ENCODE assay signal across 28 cellular contexts in the genomic region with DNA sequence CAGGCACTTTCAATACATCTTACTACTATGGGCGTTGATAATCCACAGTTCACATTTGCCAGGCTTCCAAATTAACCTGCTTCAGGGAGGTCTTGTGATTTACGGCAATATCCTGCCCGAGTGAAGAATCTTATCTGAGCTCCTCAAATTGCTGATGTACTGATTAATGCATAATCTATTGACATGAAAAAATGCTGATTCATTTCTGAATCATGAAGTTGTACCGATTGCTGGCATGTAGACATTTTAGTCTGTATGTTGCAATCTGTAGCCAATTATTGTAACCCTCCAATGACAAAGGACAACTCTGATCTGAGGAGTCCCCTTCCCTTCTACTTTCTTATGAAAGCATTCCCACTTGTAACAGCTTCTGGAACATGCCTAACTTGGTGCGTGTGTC.
DNase-seq lines count a peak whose midpoint lies in the region; ATAC-seq, FAIRE-seq and TF ChIP-seq lines count a peak whose summit lies in the region.
"Had no signal": no experiment of that assay in that cellular context is flagged by ENCODE, and none has a peak within 500 bp of the region (broad histone marks: within the 10 kb centered on the region; RNA-seq: fewer than 3 reads in every experiment).

No MANE protein-coding gene starts in this region.

- POLR2A ChIA-PET in K562 (lab: Yijun Ruan, JAX) = no interaction called here

- DNase-seq in AG10803 (ENCODE audit: low read depth) (peak; percentile 16), HCEC 1CT (peak; percentile 37), K562 (ENCODE audit: extremely low read depth in 1 of 4, low spot score in 3 of 4) (no peak), nephron progenitor cell (no peak), islet precursor cell (no peak), midbrain (lab: John Stamatoyannopoulos, UW) (no peak), GM13977 (ENCODE audit: low spot score) (no peak)
- DNase-seq: activated CD4-positive, alpha-beta T cell treated with anti-CD3 and anti-CD28 coated beads, Interleukin-2, amount 10 ng/mL, durations not matched to agents 7 days and 5 days; activated naive CD4-positive, alpha-beta T cell treated with Interleukin-2 at 50 U/mL for 16 hours; activated T-cell treated with anti-CD3 and anti-CD28 coated beads, Interleukin-2, amount 50 U/mL, for 48 hours; CD4-positive, alpha-beta T cell; dermis blood vessel endothelial cell; DMS 273 treated with DMSO at 0.1 percent for 48 hours; heart right ventricle; left lung; natural killer cell; NCI-H510A; ovary; stimulated activated CD4-positive, alpha-beta T cell treated with anti-CD3 and anti-CD28 coated beads, Interleukin-4, amount 100 ng/mL, for 1 hour; testis had no signal

- no peak overlapping the region for H2AFZ ChIP-seq in K562 (ENCODE audit: low read depth, low read length)

- CTCF ChIA-PET in K562 (lab: Yijun Ruan, JAX; ENCODE audit: low intra/inter-chr PET ratio) = no interaction called here

- H3K4me1 ChIP-seq in K562 (replicated peaks in 1 of 2; ENCODE audit: control insufficient read depth in 2 of 2, insufficient read depth in 2 of 2, low read length in 2 of 2) = no peaks in the 10 kb centered on the region; a peak in 1 of 5 replicates
- H3K4me1 ChIP-seq: left lung, Peyer's patch, right atrium auricular region, testis, vagina had no signal

- no peak overlapping the region for H3K4me2 ChIP-seq in K562 (ENCODE audit: insufficient read depth, low read length)
- H3K4me2 ChIP-seq: KMS-11 had no signal

- no peak overlapping the region for H3K9ac ChIP-seq in K562 (ENCODE audit: insufficient read depth in 1 of 2, low read depth in 2 of 2, low read length in 2 of 2)
- H3K9ac ChIP-seq: KMS-11 had no signal

- peak overlapping the region; percentile 50 for H3K27ac Mint-ChIP-seq in nephron progenitor cell
- H3K27ac Mint-ChIP-seq: activated CD4-positive, alpha-beta T cell treated with anti-CD3 and anti-CD28 coated beads, Interleukin-2, amount 10 ng/mL, durations not matched to agents 7 days and 5 days; CD4-positive, alpha-beta T cell; mesothelial cell of epicardium; natural killer cell; stimulated activated memory B cell treated with anti-CD40 and anti-IgM and Interleukin-4, amounts not matched to agents 10 μg/mL and 1 μg/mL and 100 μg/mL, for 72 hours had no signal

- peaks cover 18% of the 10 kb centered on the region for H3K27me3 Mint-ChIP-seq in nephron progenitor cell (ENCODE audit: low read depth, poor library complexity)
- H3K27me3 Mint-ChIP-seq: activated CD4-positive, alpha-beta T cell treated with anti-CD3 and anti-CD28 coated beads, Interleukin-2, amount 10 ng/mL, durations not matched to agents 7 days and 5 days had no signal

- ATAC-seq in K562 (no peak), HG03280 (IDR thresholded peaks at IDR 0.05; ENCODE audit: unreplicated experiment) (no peak)
- ATAC-seq: heart right ventricle; left lung; natural killer cell; stimulated activated memory B cell treated with anti-CD40 and anti-IgM and Interleukin-4, amounts not matched to agents 10 μg/mL and 1 μg/mL and 100 μg/mL, for 72 hours had no signal

- H3K27me3 ChIP-seq in K562 (ENCODE audit: control insufficient read depth in 2 of 2, insufficient read depth in 2 of 2, low read length in 2 of 2) = peaks cover 2 to 51% of the 10 kb centered on the region in 2 experiments; a peak in 3 of 5 replicates
- H3K27me3 ChIP-seq: heart right ventricle, left lung, ovary, Peyer's patch, right atrium auricular region, testis, vagina had no signal

- intact Hi-C loops in K562 (cut with micrococcal nuclease) = no loop called here

- no peak for TF ChIP-seq EP300 in K562 (IDR thresholded peaks at IDR 0.05; ENCODE audit: low read length)

- no peak overlapping the region for H3K4me3 Mint-ChIP-seq in nephron progenitor cell
- H3K4me3 Mint-ChIP-seq: activated CD4-positive, alpha-beta T cell treated with anti-CD3 and anti-CD28 coated beads, Interleukin-2, amount 10 ng/mL, durations not matched to agents 7 days and 5 days; CD4-positive, alpha-beta T cell; central memory CD8-positive, alpha-beta T cell; mesothelial cell of epicardium; natural killer cell; stimulated activated memory B cell treated with anti-CD40 and anti-IgM and Interleukin-4, amounts not matched to agents 10 μg/mL and 1 μg/mL and 100 μg/mL, for 72 hours had no signal

- peaks cover 4% of the 10 kb centered on the region for H3K36me3 Mint-ChIP-seq in nephron progenitor cell (ENCODE audit: low read depth)
- H3K36me3 Mint-ChIP-seq: mesothelial cell of epicardium; natural killer cell; stimulated activated memory B cell treated with anti-CD40 and anti-IgM and Interleukin-4, amounts not matched to agents 10 μg/mL and 1 μg/mL and 100 μg/mL, for 72 hours had no signal

- H4K20me1 ChIP-seq in K562 (replicated peaks; ENCODE audit: control insufficient read depth, insufficient read depth, low read length) = no peaks in the 10 kb centered on the region

- H3K4me1 Mint-ChIP-seq in nephron progenitor cell = no peaks in the 10 kb centered on the region
- H3K4me1 Mint-ChIP-seq: activated CD4-positive, alpha-beta T cell treated with anti-CD3 and anti-CD28 coated beads, Interleukin-2, amount 10 ng/mL, durations not matched to agents 7 days and 5 days; central memory CD8-positive, alpha-beta T cell; mesothelial cell of epicardium; natural killer cell; stimulated activated memory B cell treated with anti-CD40 and anti-IgM and Interleukin-4, amounts not matched to agents 10 μg/mL and 1 μg/mL and 100 μg/mL, for 72 hours had no signal

- H3K4me3 ChIP-seq in AG10803 (ENCODE audit: low read length) (no peak overlapping the region), K562 (no peak overlapping the region)
- H3K4me3 ChIP-seq: heart right ventricle, left lung, ovary, Peyer's patch, right atrium auricular region, testis, vagina had no signal

- in situ Hi-C loops in K562 (cut with MboI) = no loop called here
- in situ Hi-C loops in GM13977 (cut with MboI; ENCODE audit: low pct_unique_long_range_greater_than_20kb, low sequenced_read_pairs, unreplicated experiment) = no loop called here

- WGBS in K562 (ENCODE audit: insufficient coverage, low coverage, missing lambda C conversion rate) = 3% methylated on average over 5 of the region's 5 CpGs

- no peak overlapping the region for H3K27ac ChIP-seq in K562 (ENCODE audit: extremely low read depth, low read depth, low read length)
- H3K27ac ChIP-seq: heart right ventricle, KMS-11, left lung, ovary, Peyer's patch, right atrium auricular region, testis, vagina had no signal

- no peak for TF ChIP-seq CTCF in AG10803 (conservative IDR thresholded peaks at IDR 0.05; ENCODE audit: low read length)
- TF ChIP-seq CTCF in K562 (IDR thresholded peaks at IDR 0.05 in 2 of 3, conservative IDR thresholded peaks at IDR 0.05 in 1 of 3; ENCODE audit: insufficient read depth in 2 of 3, low read depth in 1 of 3, low read length in 3 of 3) = no peak
- TF ChIP-seq CTCF in nephron progenitor cell (IDR thresholded peaks at IDR 0.05) = no peak
- no peak for TF ChIP-seq CTCF in GM13977 (IDR thresholded peaks at IDR 0.05; ENCODE audit: extremely low read depth, insufficient read depth, missing control alignments)

- no peaks in the 10 kb centered on the region for H3K36me3 ChIP-seq in K562 (ENCODE audit: control insufficient read depth, insufficient read depth, low read length)
- H3K36me3 ChIP-seq: left lung, ovary had no signal

- no TSS peak for BruUV-seq in K562 (replicated peaks; lab: Mats Ljungman, UMichigan)

- H3K9me3 Mint-ChIP-seq in nephron progenitor cell = peaks cover under 1% of the 10 kb centered on the region
- H3K9me3 Mint-ChIP-seq: activated CD4-positive, alpha-beta T cell treated with anti-CD3 and anti-CD28 coated beads, Interleukin-2, amount 10 ng/mL, durations not matched to agents 7 days and 5 days; CD4-positive, alpha-beta T cell; central memory CD8-positive, alpha-beta T cell; mesothelial cell of epicardium; natural killer cell; stimulated activated memory B cell treated with anti-CD40 and anti-IgM and Interleukin-4, amounts not matched to agents 10 μg/mL and 1 μg/mL and 100 μg/mL, for 72 hours had no signal

- FAIRE-seq in K562 (lab: Jason Lieb, UNC) = no peak

- no peaks in the 10 kb centered on the region for H3K79me2 ChIP-seq in K562 (ENCODE audit: control insufficient read depth, insufficient read depth, low read length)

- TF ChIP-seq POLR2A in K562 (conservative IDR thresholded peaks at IDR 0.05) = no peak

- no peaks in the 10 kb centered on the region for H3K9me1 ChIP-seq in K562 (ENCODE audit: control insufficient read depth, insufficient read depth, low read length)

- no peaks in the 10 kb centered on the region for H3K9me3 ChIP-seq in K562 (replicated peaks; ENCODE audit: control insufficient read depth, insufficient read depth, low read depth, low read length)
- H3K9me3 ChIP-seq: heart right ventricle, left lung, ovary, Peyer's patch, right atrium auricular region, testis, vagina had no signal

- TF ChIP-seq RAD21 in K562 (CRISPR knock-in tag; conservative IDR thresholded peaks at IDR 0.05 in 1 of 2, IDR thresholded peaks at IDR 0.05 in 1 of 2) = no peak

TF ChIP-seq in K562, 482 proteins besides CTCF, POLR2A, EP300 and RAD21 (continues in another document):
- TF ChIP-seq FOSL1 (tag; conservative IDR thresholded peaks at IDR 0.05) (peak; percentile 71), MYNN (IDR thresholded peaks at IDR 0.05) (no peak), MYNN (CRISPR knock-in tag; IDR thresholded peaks at IDR 0.05) (no peak), ATF4 (CRISPR knock-in tag; IDR thresholded peaks at IDR 0.05) (peak; percentile 36; the same call in 1 of the 2 replicates), C11orf30 (IDR thresholded peaks at IDR 0.05; ENCODE audit: low read depth) (peak; percentile 84), MEIS2 (IDR thresholded peaks at IDR 0.05; ENCODE audit: partially characterized antibody) (peak; percentile 64), ZNF316 (IDR thresholded peaks at IDR 0.05) (peak; percentile 88), NFE2 (IDR thresholded peaks at IDR 0.05; ENCODE audit: low read depth) (peak; percentile 72), CEBPG (CRISPR knock-in tag; IDR thresholded peaks at IDR 0.05) (peak; percentile 65), CEBPG (tag; conservative IDR thresholded peaks at IDR 0.05 in 1 of 2, IDR thresholded peaks at IDR 0.05 in 1 of 2) (peak; percentile 39 to 95; a peak in 3 of 4 replicates), SLC30A9 (CRISPR knock-in tag; IDR thresholded peaks at IDR 0.05) (no peak), MYC (IDR thresholded peaks at IDR 0.05; ENCODE audit: low read depth, low read length) (no peak), MYC (CRISPR knock-in tag; IDR thresholded peaks at IDR 0.05; ENCODE audit: borderline replicate concordance, low read depth) (no peak), BACH1 (tag; IDR thresholded peaks at IDR 0.05) (peak; percentile 52; the same call in 1 of the 2 replicates), MAFG (tag; conservative IDR thresholded peaks at IDR 0.05) (peak; percentile 87)

Comparison
In these comparisons a context has a peak if more than half of its experiments do, and no peak if none do; other contexts are left out.
1. DNase-seq: peak in AG10803 (single experiment) and HCEC 1CT (single experiment); none in K562 (0 of 4), nephron progenitor cell (single experiment), islet precursor cell (single experiment), midbrain (single experiment) and GM13977 (single experiment).